7 cellular contexts compared by ENCODE assay signal in genomic region chr6:168283686-168284025, GRCh38. TPM values are rescaled to one million over a fixed set of nuclear protein-coding genes. Genes with fewer than 3 reads are reported as not detected.
"Had no signal": no experiment of that assay in that cellular context is flagged by ENCODE, and none has a peak within 500 bp of the region (broad histone marks: within the 10 kb centered on the region; RNA-seq: fewer than 3 reads in every experiment).

No MANE protein-coding gene starts in this region.

- H3K36me3 Mint-ChIP-seq: IgD-negative memory B cell had no signal

- H3K9me3 Mint-ChIP-seq: GM23338, H9 had no signal

- H3K27ac ChIP-seq: HL-60 had no signal

- H3K4me3 ChIP-seq: GM23338 had no signal

- H3K4me2 ChIP-seq: GM23338 had no signal

- DNase-seq: H9, HCEC 1CT had no signal

- H3K27ac Mint-ChIP-seq: GM23338, H9, IgD-negative memory B cell had no signal

- H2AFZ ChIP-seq: GM23338 had no signal

- ATAC-seq: GM23338 had no signal

- H3K4me1 Mint-ChIP-seq: GM23338 had no signal

- H3K4me3 Mint-ChIP-seq: GM23338, H9, IgD-negative memory B cell had no signal

RNA-seq across cellular contexts. Expression of gene DACT2, which starts 35.9 kb away (rescaled TPM):
- total RNA-seq: HepG2, HT1080 had no signal
- polyA plus RNA-seq: IgD-negative memory B cell had no signal
